25 cellular contexts compared by ENCODE assay signal in the genomic region with DNA sequence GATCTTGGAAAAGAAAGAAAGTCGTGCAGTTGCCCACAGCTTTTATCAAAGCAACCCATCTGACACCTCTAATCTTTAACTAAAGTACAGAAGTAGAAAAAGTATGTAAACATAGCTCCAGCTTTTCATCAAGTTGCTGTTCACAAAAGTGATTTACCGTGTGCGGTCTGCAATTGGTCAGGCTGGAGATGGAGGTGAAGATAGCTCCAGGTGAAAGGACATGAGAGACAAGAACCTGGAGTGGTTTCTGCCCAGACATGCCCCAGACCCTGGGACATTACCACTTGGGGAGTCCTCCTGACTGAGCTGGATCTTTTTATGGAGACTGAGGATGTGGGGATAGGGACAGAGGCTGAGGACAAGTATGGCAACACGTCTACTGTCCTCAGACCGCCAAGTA.
A peak's percentile ranks its signal among the peaks of the same experiment; 100 is the strongest.
DNase-seq lines count a peak whose midpoint lies in the region; ATAC-seq, FAIRE-seq and TF ChIP-seq lines count a peak whose summit lies in the region.
"Had no signal": no experiment of that assay in that cellular context is flagged by ENCODE, and none has a peak within 500 bp of the region (broad histone marks: within the 10 kb centered on the region; RNA-seq: fewer than 3 reads in every experiment).

No MANE protein-coding gene starts in this region.

- H3K4me3 ChIP-seq in GM23338, result no peak overlapping the region
- no peak overlapping the region for H3K4me3 ChIP-seq in keratinocyte (ENCODE audit: control insufficient read depth in 2 of 3, extremely low read depth in 1 of 3, insufficient read depth in 2 of 3, low read depth in 1 of 3, low read length in 3 of 3)
- H3K4me3 ChIP-seq: BLaER1, HAP-1, PC-9, SJSA1 had no signal

- TF ChIP-seq CTCF in GM23338 (conservative IDR thresholded peaks at IDR 0.05; ENCODE audit: low read depth in 2 of 2), result no peak
- TF ChIP-seq CTCF in WTC11 (IDR thresholded peaks at IDR 0.05), result no peak
- TF ChIP-seq CTCF in keratinocyte (optimal IDR thresholded peaks at IDR 0.05 in 1 of 3, IDR thresholded peaks at IDR 0.05 in 1 of 3, conservative IDR thresholded peaks at IDR 0.05 in 1 of 3; ENCODE audit: extremely low read depth in 1 of 3, insufficient read depth in 2 of 3, low read length in 3 of 3), result no peak
- TF ChIP-seq CTCF in progenitor cell of endocrine pancreas (IDR thresholded peaks at IDR 0.05; ENCODE audit: unreplicated experiment), result no peak

- ATAC-seq in GM23338 (no peak), WTC11 (no peak)
- ATAC-seq: Right ventricle myocardium inferior had no signal

- H3K79me2 ChIP-seq in GM23338 (replicated peaks; ENCODE audit: insufficient read depth) (no peaks in the 10 kb centered on the region), keratinocyte (ENCODE audit: control insufficient read depth, insufficient read depth, low read length) (no peaks in the 10 kb centered on the region)

- H3K36me3 ChIP-seq in GM23338 (ENCODE audit: insufficient read depth), result 0 out of 2 replicates have a peak, but pooled peaks cover 6% of the 10 kb centered on the region
- no peaks in the 10 kb centered on the region for H3K36me3 ChIP-seq in keratinocyte (ENCODE audit: control insufficient read depth in 2 of 2, extremely low read depth in 1 of 2, insufficient read depth in 2 of 2, low read length in 2 of 2)
- H3K36me3 ChIP-seq: BLaER1, HAP-1, SJSA1 had no signal

- no peaks in the 10 kb centered on the region for H3K9me1 ChIP-seq in keratinocyte (ENCODE audit: control insufficient read depth, extremely low read depth, insufficient read depth, low read length)

- H3K9ac ChIP-seq in keratinocyte (ENCODE audit: control insufficient read depth, extremely low read depth, insufficient read depth, low read length), result no peak overlapping the region
- H3K9ac ChIP-seq: BLaER1 had no signal

- H3F3A ChIP-seq in GM23338 (replicated peaks; ENCODE audit: low read depth), result no peaks in the 10 kb centered on the region

- H3K4me2 ChIP-seq in GM23338, result no peak overlapping the region
- H3K4me2 ChIP-seq in keratinocyte (ENCODE audit: control insufficient read depth, extremely low read depth, insufficient read depth, low read depth, low read length), result no peak overlapping the region
- H3K4me2 ChIP-seq: BLaER1, PC-9 had no signal

- TF ChIP-seq POLR2A in H54 (IDR thresholded peaks at IDR 0.05; ENCODE audit: low read depth, low read length), result no peak

- FAIRE-seq in keratinocyte (lab: Jason Lieb, UNC) (no peak), H54 (lab: Jason Lieb, UNC) (no peak)
- FAIRE-seq: A204.1, D721Med, GM19239 had no signal

- H3K27ac ChIP-seq in GM23338 (ENCODE audit: low read depth) (no peak overlapping the region), keratinocyte (ENCODE audit: control insufficient read depth, insufficient read depth, low read length) (no peak overlapping the region)
- H3K27ac ChIP-seq: BLaER1, PC-9, SJSA1 had no signal

- H3K4me3 Mint-ChIP-seq in GM23338 (no peak overlapping the region), WTC11 (no peak overlapping the region), progenitor cell of endocrine pancreas (ENCODE audit: low read depth) (peak overlapping the region; percentile 21)
- H3K4me3 Mint-ChIP-seq: CD4-positive, CD25-positive, alpha-beta regulatory T cell; HFFc6 had no signal

- CTCF ChIA-PET in WTC11 (lab: Charles Lee), result interaction anchor here (1.5 to 1.9 kb wide), 3 partner anchors 115 to 142 kb away, joined by 4 to 12 read pairs (median 6); no protein-coding TSS in a partner anchor

- POLR2A ChIA-PET in WTC11 (lab: Charles Lee), result no interaction called here

- peaks cover 29% of the 10 kb centered on the region; the same call in 2 of the 3 replicates for H3K36me3 Mint-ChIP-seq in GM23338 (ENCODE audit: low read depth)
- peaks cover 37% of the 10 kb centered on the region for H3K36me3 Mint-ChIP-seq in WTC11
- H3K36me3 Mint-ChIP-seq in progenitor cell of endocrine pancreas (ENCODE audit: insufficient read depth), result peaks cover 54% of the 10 kb centered on the region
- H3K36me3 Mint-ChIP-seq: CD4-positive, CD25-positive, alpha-beta regulatory T cell had no signal

- H3K9me3 Mint-ChIP-seq in GM23338 (no peaks in the 10 kb centered on the region), WTC11 (no peaks in the 10 kb centered on the region), progenitor cell of endocrine pancreas (ENCODE audit: low read depth) (no peaks in the 10 kb centered on the region)

- H3K27ac Mint-ChIP-seq in GM23338, result 0 out of 2 replicates have a peak overlapping the region, but pooled peaks have one; percentile 83
- peak overlapping the region; percentile 95 for H3K27ac Mint-ChIP-seq in WTC11
- peak overlapping the region; percentile 96 for H3K27ac Mint-ChIP-seq in progenitor cell of endocrine pancreas
- H3K27ac Mint-ChIP-seq: CD4-positive, CD25-positive, alpha-beta regulatory T cell; HFFc6 had no signal

- H2AFZ ChIP-seq in GM23338 (no peak overlapping the region), keratinocyte (ENCODE audit: control insufficient read depth, low read length) (peak overlapping the region; percentile 53)
- H2AFZ ChIP-seq: PC-9 had no signal

- H3K27me3 Mint-ChIP-seq in GM23338 (ENCODE audit: insufficient read depth, low read depth, poor library complexity) (peaks cover 3% of the 10 kb centered on the region), WTC11 (ENCODE audit: low read depth) (no peaks in the 10 kb centered on the region), progenitor cell of endocrine pancreas (no peaks in the 10 kb centered on the region)
- H3K27me3 Mint-ChIP-seq: CD4-positive, CD25-positive, alpha-beta regulatory T cell had no signal

- H3K27me3 ChIP-seq in GM23338 (ENCODE audit: insufficient read depth) (no peaks in the 10 kb centered on the region), keratinocyte (ENCODE audit: control insufficient read depth, extremely low read depth, insufficient read depth, low read length) (no peaks in the 10 kb centered on the region)
- H3K27me3 ChIP-seq: BLaER1, SJSA1 had no signal

- H4K20me1 ChIP-seq in GM23338 (replicated peaks; ENCODE audit: insufficient read depth) (no peaks in the 10 kb centered on the region), keratinocyte (ENCODE audit: control insufficient read depth, extremely low read depth, insufficient read depth, low read length) (no peaks in the 10 kb centered on the region)
- H4K20me1 ChIP-seq: BLaER1 had no signal

- no peak for DNase-seq in GM23338 (ENCODE audit: low spot score)
- DNase-seq in WTC11 (ENCODE audit: low spot score), result no peak
- no peak for DNase-seq in keratinocyte (ENCODE audit: low read depth, low spot score)
- DNase-seq in progenitor cell of endocrine pancreas (ENCODE audit: low spot score, unreplicated experiment), result no peak
- DNase-seq in ecto neural progenitor cell (ENCODE audit: low spot score), result no peak
- DNase-seq in H54 (ENCODE audit: insufficient read length, low spot score), result no peak
- DNase-seq in dermis blood vessel endothelial cell, result no peak
- DNase-seq: CD4-positive, CD25-positive, alpha-beta regulatory T cell; HFFc6; KBM-7; NCI-H1048; NCI-H1417 treated with DMSO at 0.1 percent for 48 hours; NCI-H187; NCI-H2081 treated with DMSO at 0.1 percent for 48 hours; NCI-H526; NCI-H82; NK-92 treated with Interleukin-12 subunit alpha and Interleukin-12 subunit beta, amount 100 ng/mL, for 24 hours; PC-9 had no signal

- no peaks in the 10 kb centered on the region for H3K9me3 ChIP-seq in keratinocyte (ENCODE audit: control insufficient read depth, low read depth, low read length)
- H3K9me3 ChIP-seq: BLaER1, HAP-1, SJSA1 had no signal

- H3K4me1 Mint-ChIP-seq in GM23338 (peaks cover 9% of the 10 kb centered on the region; the same call in 2 of the 3 replicates), WTC11 (peaks cover 7% of the 10 kb centered on the region), progenitor cell of endocrine pancreas (ENCODE audit: low read depth) (peaks cover 14% of the 10 kb centered on the region)

- H3K9me2 ChIP-seq in GM23338 (ENCODE audit: insufficient read depth), result no peaks in the 10 kb centered on the region

- H3K4me1 ChIP-seq in GM23338 (ENCODE audit: insufficient read depth) (no peaks in the 10 kb centered on the region), keratinocyte (ENCODE audit: control insufficient read depth, extremely low read depth, insufficient read depth, low read length) (peaks cover 8% of the 10 kb centered on the region)
- H3K4me1 ChIP-seq: BLaER1, HAP-1, SJSA1 had no signal

- dilution Hi-C loops in keratinocyte (cut with MboI; ENCODE audit: extremely low pct_ligation_motif_present, low sequenced_read_pairs), result loop anchor here (25.0 kb wide), 1 partner anchor 152 kb away; no protein-coding TSS in a partner anchor

TF ChIP-seq in GM23338, 12 proteins besides CTCF, POLR2A, EP300 and RAD21 (continues in another document):
- TF ChIP-seq CREB1 (CRISPR knock-in tag; IDR thresholded peaks at IDR 0.05; ENCODE audit: low read depth), result no peak

TF ChIP-seq in WTC11, 78 proteins besides CTCF, POLR2A, EP300 and RAD21 (continues in another document):
- TF ChIP-seq, protein P1, sequence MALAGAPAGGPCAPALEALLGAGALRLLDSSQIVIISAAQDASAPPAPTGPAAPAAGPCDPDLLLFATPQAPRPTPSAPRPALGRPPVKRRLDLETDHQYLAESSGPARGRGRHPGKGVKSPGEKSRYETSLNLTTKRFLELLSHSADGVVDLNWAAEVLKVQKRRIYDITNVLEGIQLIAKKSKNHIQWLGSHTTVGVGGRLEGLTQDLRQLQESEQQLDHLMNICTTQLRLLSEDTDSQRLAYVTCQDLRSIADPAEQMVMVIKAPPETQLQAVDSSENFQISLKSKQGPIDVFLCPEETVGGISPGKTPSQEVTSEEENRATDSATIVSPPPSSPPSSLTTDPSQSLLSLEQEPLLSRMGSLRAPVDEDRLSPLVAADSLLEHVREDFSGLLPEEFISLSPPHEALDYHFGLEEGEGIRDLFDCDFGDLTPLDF (CRISPR knock-in tag; IDR thresholded peaks at IDR 0.05), result no peak
